ENCODE assay signal across 12 cellular contexts in the genomic region with DNA sequence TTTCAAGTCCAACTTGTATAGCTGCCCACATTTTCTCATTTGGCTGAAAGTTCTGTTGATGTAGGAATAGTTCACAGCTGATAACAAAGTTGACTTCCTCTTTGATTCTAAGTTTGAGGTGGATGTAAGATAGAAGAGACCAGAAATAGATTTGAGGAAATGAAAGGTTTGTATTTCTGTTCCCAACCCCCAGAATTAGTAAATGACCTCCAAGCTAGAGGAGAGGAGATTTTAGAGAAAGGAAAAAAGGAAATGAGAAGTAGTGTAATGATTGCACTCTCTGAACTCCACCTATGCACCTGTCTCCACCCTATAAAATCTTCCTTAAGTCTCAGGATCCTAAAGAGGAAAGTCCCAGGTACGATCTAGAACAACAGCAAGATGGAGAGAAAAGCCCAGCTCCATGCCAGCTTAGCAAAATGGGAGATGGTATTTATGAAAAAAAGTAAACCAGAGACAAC.
A peak's percentile ranks its signal among the peaks of the same experiment; 100 is the strongest.
DNase-seq lines count a peak whose midpoint lies in the region; ATAC-seq and TF ChIP-seq lines count a peak whose summit lies in the region.
"Had no signal": no experiment of that assay in that cellular context is flagged by ENCODE, and none has a peak within 500 bp of the region (broad histone marks: within the 10 kb centered on the region; RNA-seq: fewer than 3 reads in every experiment).

No MANE protein-coding gene starts in this region.

- DNase-seq in GM12865 (ENCODE audit: low read depth) = peak; percentile 77
- DNase-seq in NOMO-1 treated with DMSO at 0.1 percent for 48 hours (lab: John Stamatoyannopoulos, UW; ENCODE audit: unreplicated experiment) = peak; percentile 94
- DNase-seq in hypothalamus (lab: John Stamatoyannopoulos, UW) = no peak
- DNase-seq in effector memory CD4-positive, alpha-beta T cell = no peak
- DNase-seq in uterus = no peak
- DNase-seq in hepatic stellate cell (ENCODE audit: low spot score) = no peak
- DNase-seq: activated CD4-positive, alpha-beta T cell treated with anti-CD3 and anti-CD28 coated beads for 4 hours; left ventricle myocardium superior; right cardiac atrium had no signal

- ATAC-seq in GM19468 (IDR thresholded peaks at IDR 0.05; ENCODE audit: extremely low read depth, unreplicated experiment) (peak; percentile 77), HG03045 (IDR thresholded peaks at IDR 0.05; ENCODE audit: unreplicated experiment) (peak; percentile 80)
- ATAC-seq: right cardiac atrium had no signal

- H3K27me3 ChIP-seq in effector memory CD4-positive, alpha-beta T cell (replicated peaks; ENCODE audit: control insufficient read depth, insufficient read depth, low read length, poor library complexity, severe bottlenecking) = no peaks in the 10 kb centered on the region
- H3K27me3 ChIP-seq in uterus = no peaks in the 10 kb centered on the region

- no peak for TF ChIP-seq CTCF in GM12865 (IDR thresholded peaks at IDR 0.05; ENCODE audit: insufficient read depth, low read depth, low read length, missing control alignments)
- no peak for TF ChIP-seq CTCF in uterus (IDR thresholded peaks at IDR 0.05)

- TF ChIP-seq POLR2A in uterus (IDR thresholded peaks at IDR 0.05) = no peak

- intact Hi-C loops in uterus (cut with DNase I; ENCODE audit: low total_unique reads) = no loop called here

- no peaks in the 10 kb centered on the region for H3K4me1 ChIP-seq in effector memory CD4-positive, alpha-beta T cell (ENCODE audit: control insufficient read depth, insufficient read depth, low read length, poor library complexity, severe bottlenecking)
- no peaks in the 10 kb centered on the region for H3K4me1 ChIP-seq in uterus

- H3K9me3 ChIP-seq in effector memory CD4-positive, alpha-beta T cell (ENCODE audit: control insufficient read depth, low read length) = no peaks in the 10 kb centered on the region
- H3K9me3 ChIP-seq in uterus = no peaks in the 10 kb centered on the region

- H3K36me3 ChIP-seq in effector memory CD4-positive, alpha-beta T cell (ENCODE audit: control insufficient read depth, insufficient read depth, low read length) = no peaks in the 10 kb centered on the region
- H3K36me3 ChIP-seq in uterus = no peaks in the 10 kb centered on the region

- no peak overlapping the region for H3K27ac ChIP-seq in effector memory CD4-positive, alpha-beta T cell (ENCODE audit: insufficient read depth, low read length, poor library complexity, severe bottlenecking)
- no peak overlapping the region for H3K27ac ChIP-seq in uterus
- H3K27ac ChIP-seq: KMS-11 had no signal

- H3K4me3 ChIP-seq in GM12865 (ENCODE audit: low read depth, low read length) (no peak overlapping the region), uterus (no peak overlapping the region)
- H3K4me3 ChIP-seq in effector memory CD4-positive, alpha-beta T cell (ENCODE audit: insufficient read depth, low read depth, low read length, poor library complexity, severe bottlenecking) = no peak overlapping the region

Comparison
In these comparisons a context has a peak if more than half of its experiments do, and no peak if none do; other contexts are left out.
1. DNase-seq: peak in GM12865 (single experiment) and NOMO-1 treated with DMSO at 0.1 percent for 48 hours (single experiment); none in hypothalamus (0 of 51), effector memory CD4-positive, alpha-beta T cell (0 of 3), uterus (0 of 2) and hepatic stellate cell (single experiment).